ENCODE assay signal across 26 cellular contexts in genomic region chr19:29170554-29170953, GRCh38. TPM values are rescaled to one million over a fixed set of nuclear protein-coding genes. Genes with fewer than 3 reads are reported as not detected.
DNase-seq lines count a peak whose midpoint lies in the region; ATAC-seq and TF ChIP-seq lines count a peak whose summit lies in the region.
"Had no signal": no experiment of that assay in that cellular context is flagged by ENCODE, and none has a peak within 500 bp of the region (broad histone marks: within the 10 kb centered on the region; RNA-seq: fewer than 3 reads in every experiment).

No MANE protein-coding gene starts in this region.

- no peak for DNase-seq in activated CD8-positive, alpha-beta T cell treated with anti-CD3 and anti-CD28 coated beads for 36 hours
- no peak for DNase-seq in activated CD8-positive, alpha-beta T cell treated with anti-CD3 and anti-CD28 coated beads, Interleukin-2, amount 10 ng/mL, durations not matched to agents 7 days and 5 days
- DNase-seq in ELR (ENCODE audit: low read depth) (peak; percentile 1), HT-29 (ENCODE audit: low spot score) (peak; percentile 4), RKO (ENCODE audit: low spot score) (peak; percentile 1), tibial nerve (ENCODE audit: low spot score in 2 of 2) (no peak), T-helper 9 cell (no peak), NCI-H748 treated with DMSO at 0.1 percent for 48 hours (lab: John Stamatoyannopoulos, UW) (no peak)
- DNase-seq: Calu3, DMS153, DND-41, GOT3, IMR-90, KG1, MM.1S, NCI-H1105 treated with DMSO at 0.1 percent for 48 hours, NCI-H146, NCI-H1930, NCI-H2107, NCI-H446 treated with DMSO at 0.1 percent for 48 hours, NCI-H526, Peyer's patch, SIG-M5 had no signal

- TF ChIP-seq EP300 in tibial nerve (IDR thresholded peaks at IDR 0.05): no peak

- no peaks in the 10 kb centered on the region for H3K36me3 Mint-ChIP-seq in activated CD8-positive, alpha-beta T cell treated with anti-CD3 and anti-CD28 coated beads for 36 hours (ENCODE audit: low read depth)
- no peaks in the 10 kb centered on the region for H3K36me3 Mint-ChIP-seq in activated CD8-positive, alpha-beta T cell treated with anti-CD3 and anti-CD28 coated beads, Interleukin-2, amount 10 ng/mL, durations not matched to agents 7 days and 5 days (ENCODE audit: low read depth)

- peaks cover 3% of the 10 kb centered on the region for H3K4me1 Mint-ChIP-seq in activated CD8-positive, alpha-beta T cell treated with anti-CD3 and anti-CD28 coated beads for 36 hours (ENCODE audit: low read depth)
- H3K4me1 Mint-ChIP-seq in activated CD8-positive, alpha-beta T cell treated with anti-CD3 and anti-CD28 coated beads, Interleukin-2, amount 10 ng/mL, durations not matched to agents 7 days and 5 days (ENCODE audit: low read depth): peaks cover 10% of the 10 kb centered on the region

- H3K36me3 ChIP-seq in tibial nerve: no peaks in the 10 kb centered on the region
- H3K36me3 ChIP-seq: Peyer's patch had no signal

- H3K4me3 ChIP-seq in tibial nerve: no peak overlapping the region
- H3K4me3 ChIP-seq: GM12878, Peyer's patch, SK-N-MC had no signal

- POLR2A ChIA-PET in activated CD8-positive, alpha-beta T cell treated with anti-CD3 and anti-CD28 coated beads for 36 hours (lab: Charles Lee): interaction anchor here (1.2 kb wide), 1 partner anchor 11 kb away, joined by 3 read pairs; no protein-coding TSS in a partner anchor
- POLR2A ChIA-PET in activated CD8-positive, alpha-beta T cell treated with anti-CD3 and anti-CD28 coated beads, Interleukin-2, amount 10 ng/mL, durations not matched to agents 7 days and 5 days (lab: Charles Lee): no interaction called here

- intact Hi-C loops in activated CD8-positive, alpha-beta T cell treated with anti-CD3 and anti-CD28 coated beads for 36 hours (cut with micrococcal nuclease): no loop called here

- H3K27me3 ChIP-seq in tibial nerve: no peaks in the 10 kb centered on the region
- H3K27me3 ChIP-seq: Peyer's patch had no signal

- no peak overlapping the region for H3K4me3 Mint-ChIP-seq in activated CD8-positive, alpha-beta T cell treated with anti-CD3 and anti-CD28 coated beads for 36 hours
- H3K4me3 Mint-ChIP-seq in activated CD8-positive, alpha-beta T cell treated with anti-CD3 and anti-CD28 coated beads, Interleukin-2, amount 10 ng/mL, durations not matched to agents 7 days and 5 days: no peak overlapping the region

- CTCF ChIA-PET in activated CD8-positive, alpha-beta T cell treated with anti-CD3 and anti-CD28 coated beads for 36 hours (lab: Charles Lee): interaction anchor here (1.4 kb wide), 1 partner anchor 93 kb away, joined by 4 read pairs; no protein-coding TSS in a partner anchor
- CTCF ChIA-PET in activated CD8-positive, alpha-beta T cell treated with anti-CD3 and anti-CD28 coated beads, Interleukin-2, amount 10 ng/mL, durations not matched to agents 7 days and 5 days (lab: Charles Lee): interaction anchor here (1.2 kb wide), 1 partner anchor 93 kb away, joined by 4 read pairs; no protein-coding TSS in a partner anchor

- no peak overlapping the region for H3K27ac Mint-ChIP-seq in activated CD8-positive, alpha-beta T cell treated with anti-CD3 and anti-CD28 coated beads for 36 hours
- H3K27ac Mint-ChIP-seq in activated CD8-positive, alpha-beta T cell treated with anti-CD3 and anti-CD28 coated beads, Interleukin-2, amount 10 ng/mL, durations not matched to agents 7 days and 5 days: no peak overlapping the region

- TF ChIP-seq POLR2A in tibial nerve (IDR thresholded peaks at IDR 0.05): no peak

- no peak overlapping the region for H3K27ac ChIP-seq in tibial nerve
- H3K27ac ChIP-seq: Peyer's patch, SK-N-MC had no signal

- whole genome bisulfite sequencing in tibial nerve, 2 donors: 42 to 43% methylated on average over 1 of the region's 1 CpG

- H3K4me1 ChIP-seq in tibial nerve: no peaks in the 10 kb centered on the region
- H3K4me1 ChIP-seq: Peyer's patch had no signal

- ATAC-seq in activated CD8-positive, alpha-beta T cell treated with anti-CD3 and anti-CD28 coated beads for 36 hours: peak; percentile 66
- ATAC-seq in activated CD8-positive, alpha-beta T cell treated with anti-CD3 and anti-CD28 coated beads, Interleukin-2, amount 10 ng/mL, durations not matched to agents 7 days and 5 days: no peak
- ATAC-seq: GM12878, HCT116 had no signal

- TF ChIP-seq CTCF in activated CD8-positive, alpha-beta T cell treated with anti-CD3 and anti-CD28 coated beads for 36 hours (IDR thresholded peaks at IDR 0.05): no peak
- no peak for TF ChIP-seq CTCF in tibial nerve (IDR thresholded peaks at IDR 0.05)

- peaks cover 0 to 29% (median 0%) of the 10 kb centered on the region in 4 donors for H3K9me3 ChIP-seq in tibial nerve
- H3K9me3 ChIP-seq: Peyer's patch had no signal

- H3K9me3 Mint-ChIP-seq in activated CD8-positive, alpha-beta T cell treated with anti-CD3 and anti-CD28 coated beads for 36 hours: peaks cover 27% of the 10 kb centered on the region
- H3K9me3 Mint-ChIP-seq in activated CD8-positive, alpha-beta T cell treated with anti-CD3 and anti-CD28 coated beads, Interleukin-2, amount 10 ng/mL, durations not matched to agents 7 days and 5 days (ENCODE audit: insufficient read depth): peaks cover 18% of the 10 kb centered on the region

- H3K27me3 Mint-ChIP-seq in activated CD8-positive, alpha-beta T cell treated with anti-CD3 and anti-CD28 coated beads for 36 hours: peaks cover 3% of the 10 kb centered on the region
- H3K27me3 Mint-ChIP-seq in activated CD8-positive, alpha-beta T cell treated with anti-CD3 and anti-CD28 coated beads, Interleukin-2, amount 10 ng/mL, durations not matched to agents 7 days and 5 days (ENCODE audit: low read depth): peaks cover 6% of the 10 kb centered on the region

RNA-seq across cellular contexts. Expression of gene UQCRFS1, which starts 42.4 kb away (rescaled TPM):
- total RNA-seq in activated CD8-positive, alpha-beta T cell treated with anti-CD3 and anti-CD28 coated beads for 36 hours: 10 to 100 TPM; 48.5 to 51.1 TPM
- total RNA-seq in activated CD8-positive, alpha-beta T cell treated with anti-CD3 and anti-CD28 coated beads, Interleukin-2, amount 10 ng/mL, durations not matched to agents 7 days and 5 days: 10 to 100 TPM; 34.6 to 36.0 TPM
- total RNA-seq in HT-29 (2014; rRNA removed; shearing (Covaris generic)): 68.6 and 69.8 TPM in 2 replicates
- 10 to 100 TPM; 14.1 to 20.1 (median 16.7) TPM for total RNA-seq in tibial nerve

Comparison
In these comparisons a context has a peak if more than half of its experiments do, and no peak if none do; other contexts are left out.
1. DNase-seq: peak in ELR (single experiment), HT-29 (single experiment) and RKO (single experiment); none in activated CD8-positive, alpha-beta T cell treated with anti-CD3 and anti-CD28 coated beads for 36 hours (single experiment), activated CD8-positive, alpha-beta T cell treated with anti-CD3 and anti-CD28 coated beads, Interleukin-2, amount 10 ng/mL, durations not matched to agents 7 days and 5 days (single experiment), tibial nerve (0 of 2), T-helper 9 cell (single experiment) and NCI-H748 treated with DMSO at 0.1 percent for 48 hours (single experiment).